11 cellular contexts compared by ENCODE assay signal in the genomic region with DNA sequence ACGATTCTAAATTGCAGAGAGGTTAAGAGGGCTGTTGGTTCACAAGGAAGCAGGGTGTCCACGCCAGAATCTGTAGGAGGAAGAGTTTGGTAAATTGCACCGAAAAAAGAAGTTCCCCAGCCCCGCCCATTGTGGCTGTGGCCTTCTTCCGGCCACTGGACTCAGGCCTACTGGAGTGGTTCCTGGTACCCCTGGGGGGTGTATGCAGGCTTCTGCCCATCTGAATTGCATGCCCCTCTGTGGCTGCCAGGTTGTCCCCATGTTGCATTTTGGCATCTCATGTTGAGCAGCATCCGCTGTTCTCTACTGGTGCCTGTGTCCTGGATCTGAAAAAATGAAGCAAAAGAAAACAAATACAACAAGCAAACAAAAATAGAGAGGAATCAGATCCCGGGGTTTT.
"Had no signal": no experiment of that assay in that cellular context is flagged by ENCODE, and none has a peak within 500 bp of the region (broad histone marks: within the 10 kb centered on the region; RNA-seq: fewer than 3 reads in every experiment).

No MANE protein-coding gene starts in this region.

- H3K4me3 ChIP-seq: cardiac muscle cell, pancreas, thyroid gland had no signal

- DNase-seq: activated CD4-positive, alpha-beta T cell treated with anti-CD3 and anti-CD28 coated beads, Interleukin-2, amount 50 U/mL, for 48 hours; activated effector memory CD4-positive, alpha-beta T cell treated with Interleukin-2 at 50 U/mL for 16 hours; activated naive CD4-positive, alpha-beta T cell treated with anti-CD3 and anti-CD28 coated beads, Interleukin-2, amount 50 U/mL, for 16 hours; activated T-cell treated with anti-CD3 and anti-CD28 coated beads, Interleukin-2, amount 50 U/mL, for 24 hours; kidney glomerular epithelial cell; pancreas; thyroid gland; WERI-Rb-1 had no signal

- H3K27ac ChIP-seq: cardiac muscle cell, pancreas, thyroid gland, WERI-Rb-1 had no signal

- ATAC-seq: esophagus mucosa; pancreas; stimulated activated effector memory CD8-positive, alpha-beta T cell treated with anti-CD3 and anti-CD28 coated beads, Interleukin-12 subunit alpha, Interleukin-12 subunit beta, amount 100 ng/mL, for 72 hours had no signal

- H3K27me3 ChIP-seq: cardiac muscle cell, pancreas, thyroid gland had no signal
